Comparison of ENCODE assay signal across 11 cellular contexts in the genomic region with DNA sequence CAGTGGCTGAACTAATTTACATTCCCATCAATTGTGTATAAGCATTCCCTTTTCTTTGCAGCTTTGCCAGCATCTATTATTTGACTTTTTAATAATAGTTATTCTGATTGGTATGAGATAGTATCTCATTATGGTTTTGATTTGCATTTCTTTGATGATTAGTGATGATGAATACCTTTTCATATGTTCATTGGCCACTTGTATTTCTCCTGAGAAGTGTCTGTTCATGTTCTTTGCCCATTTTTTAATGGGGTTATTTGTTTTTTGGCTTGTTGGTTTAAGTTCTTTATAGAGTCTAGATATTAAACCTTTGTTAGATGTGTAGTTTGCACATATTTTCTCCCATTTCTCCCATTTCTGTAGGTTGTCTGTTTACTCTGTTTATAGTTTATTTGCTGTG.
"Had no signal": no experiment of that assay in that cellular context is flagged by ENCODE, and none has a peak within 500 bp of the region (broad histone marks: within the 10 kb centered on the region; RNA-seq: fewer than 3 reads in every experiment).

No MANE protein-coding gene starts in this region.

- ATAC-seq: GM23338, HCT116 had no signal

- DNase-seq: GM23248, GOT3, H7, H9, HCEC 1CT, HFFc6 had no signal

- FAIRE-seq: H1, H54 had no signal

- H3K4me3 ChIP-seq: GM23248, GM23338, HAP-1 had no signal

- H3K9me3 ChIP-seq: HAP-1 had no signal

- H3K27ac ChIP-seq: GM23248 had no signal

- H3K4me1 ChIP-seq: HAP-1 had no signal
